1 cellular context compared by ENCODE assay signal in genomic region chr4:152352645-152353116, GRCh38.
TF ChIP-seq lines count a peak whose summit lies in the region.

No MANE protein-coding gene starts in this region.

TF ChIP-seq in HEK293, 187 proteins besides CTCF, POLR2A, EP300 and RAD21 (continued from another document):
- TF ChIP-seq, protein P1, sequence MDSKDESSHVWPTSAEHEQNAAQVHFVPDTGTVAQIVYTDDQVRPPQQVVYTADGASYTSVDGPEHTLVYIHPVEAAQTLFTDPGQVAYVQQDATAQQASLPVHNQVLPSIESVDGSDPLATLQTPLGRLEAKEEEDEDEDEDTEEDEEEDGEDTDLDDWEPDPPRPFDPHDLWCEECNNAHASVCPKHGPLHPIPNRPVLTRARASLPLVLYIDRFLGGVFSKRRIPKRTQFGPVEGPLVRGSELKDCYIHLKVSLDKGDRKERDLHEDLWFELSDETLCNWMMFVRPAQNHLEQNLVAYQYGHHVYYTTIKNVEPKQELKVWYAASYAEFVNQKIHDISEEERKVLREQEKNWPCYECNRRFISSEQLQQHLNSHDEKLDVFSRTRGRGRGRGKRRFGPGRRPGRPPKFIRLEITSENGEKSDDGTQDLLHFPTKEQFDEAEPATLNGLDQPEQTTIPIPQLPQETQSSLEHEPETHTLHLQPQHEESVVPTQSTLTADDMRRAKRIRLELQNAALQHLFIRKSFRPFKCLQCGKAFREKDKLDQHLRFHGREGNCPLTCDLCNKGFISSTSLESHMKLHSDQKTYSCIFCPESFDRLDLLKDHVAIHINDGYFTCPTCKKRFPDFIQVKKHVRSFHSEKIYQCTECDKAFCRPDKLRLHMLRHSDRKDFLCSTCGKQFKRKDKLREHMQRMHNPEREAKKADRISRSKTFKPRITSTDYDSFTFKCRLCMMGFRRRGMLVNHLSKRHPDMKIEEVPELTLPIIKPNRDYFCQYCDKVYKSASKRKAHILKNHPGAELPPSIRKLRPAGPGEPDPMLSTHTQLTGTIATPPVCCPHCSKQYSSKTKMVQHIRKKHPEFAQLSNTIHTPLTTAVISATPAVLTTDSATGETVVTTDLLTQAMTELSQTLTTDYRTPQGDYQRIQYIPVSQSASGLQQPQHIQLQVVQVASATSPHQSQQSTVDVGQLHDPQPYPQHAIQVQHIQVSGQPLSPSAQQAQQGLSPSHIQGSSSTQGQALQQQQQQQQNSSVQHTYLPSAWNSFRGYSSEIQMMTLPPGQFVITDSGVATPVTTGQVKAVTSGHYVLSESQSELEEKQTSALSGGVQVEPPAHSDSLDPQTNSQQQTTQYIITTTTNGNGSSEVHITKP (tag by site-specific recombination; IDR thresholded peaks at IDR 0.05) = peak; percentile 99
- TF ChIP-seq ZIC2 (tag by site-specific recombination; IDR thresholded peaks at IDR 0.05) (no peak), ZBTB20 (tag by site-specific recombination; IDR thresholded peaks at IDR 0.05) (peak; percentile 60; the same call in 1 of the 2 replicates), ZNF561 (tag by site-specific recombination; IDR thresholded peaks at IDR 0.05; ENCODE audit: borderline replicate concordance) (0 out of 2 replicates have a peak, but pooled peaks have one; percentile 22), YY1 (tag by site-specific recombination; IDR thresholded peaks at IDR 0.05) (no peak), ZNF768 (tag by site-specific recombination; IDR thresholded peaks at IDR 0.05) (no peak)
